23 cellular contexts compared by ENCODE assay signal in genomic region chr12:25189656-25190055, GRCh38. TPM values are rescaled to one million over a fixed set of nuclear protein-coding genes. Genes with fewer than 3 reads are reported as not detected.
"Had no signal": no experiment of that assay in that cellular context is flagged by ENCODE, and none has a peak within 500 bp of the region (broad histone marks: within the 10 kb centered on the region; RNA-seq: fewer than 3 reads in every experiment).

No MANE protein-coding gene starts in this region.

- H3K4me2 ChIP-seq: smooth muscle cell had no signal

- DNase-seq: activated CD4-positive, alpha-beta T cell treated with anti-CD3 and anti-CD28 coated beads, Interleukin-2, amount 50 U/mL, for 1 hour; activated CD4-positive, CD25-positive, alpha-beta regulatory T cell treated with anti-CD3 and anti-CD28 coated beads, Interleukin-2, amount 50 U/mL, for 72 hours; activated CD8-positive, alpha-beta memory T cell treated with anti-CD3 and anti-CD28 coated beads, Interleukin-2, amount 50 U/mL, for 4 hours; activated effector memory CD4-positive, alpha-beta T cell treated with Interleukin-2 at 50 U/mL for 16 hours; activated T-cell treated with anti-CD3 and anti-CD28 coated beads, Interleukin-2, amount 50 U/mL, for 48 hours; adrenal gland; body of pancreas; caudate nucleus; colonic mucosa; erythroblast; heart left ventricle; kidney glomerular epithelial cell; left ventricle myocardium superior; naive B cell; ovary; psoas muscle; right cardiac atrium; stimulated activated CD4-positive, alpha-beta T cell treated with anti-CD3 and anti-CD28 coated beads, Interleukin-4, amount 100 ng/mL, for 24 hours; testis; upper lobe of left lung had no signal

- H3K4me1 ChIP-seq: body of pancreas, colonic mucosa, psoas muscle had no signal

- ATAC-seq: body of pancreas; gastroesophageal sphincter; heart left ventricle; left ventricle myocardium superior; psoas muscle; right cardiac atrium; stimulated activated memory B cell treated with anti-CD40 and anti-IgM and Interleukin-4, amounts not matched to agents 10 μg/mL and 1 μg/mL and 100 μg/mL, for 72 hours had no signal

- H3K27ac ChIP-seq: body of pancreas, colonic mucosa, gastroesophageal sphincter, heart left ventricle, ovary, psoas muscle, testis, upper lobe of left lung had no signal

- H3K36me3 ChIP-seq: adrenal gland, colonic mucosa, gastroesophageal sphincter, heart left ventricle, ovary, upper lobe of left lung had no signal

- H3K4me3 ChIP-seq: adrenal gland, body of pancreas, colonic mucosa, gastroesophageal sphincter, heart left ventricle, ovary, psoas muscle, smooth muscle cell, testis, upper lobe of left lung had no signal

- H3K27me3 ChIP-seq: adrenal gland, body of pancreas, colonic mucosa, gastroesophageal sphincter, heart left ventricle, ovary, testis, upper lobe of left lung had no signal

- H3K9me3 ChIP-seq: adrenal gland, body of pancreas, colonic mucosa, gastroesophageal sphincter, heart left ventricle, ovary, psoas muscle, testis, upper lobe of left lung had no signal

RNA-seq across cellular contexts. Expression of gene DNAI7, which starts 5.3 kb away (rescaled TPM):
- total RNA-seq: colonic mucosa, smooth muscle cell had no signal
- polyA plus RNA-seq: smooth muscle cell had no signal
